8 cellular contexts compared by ENCODE assay signal in genomic region chr3:9916734-9917680, GRCh38. TPM values are rescaled to one million over a fixed set of nuclear protein-coding genes. Genes with fewer than 3 reads are reported as not detected.
DNase-seq lines count a peak whose midpoint lies in the region; ATAC-seq, FAIRE-seq and TF ChIP-seq lines count a peak whose summit lies in the region.

A gene with protein sequence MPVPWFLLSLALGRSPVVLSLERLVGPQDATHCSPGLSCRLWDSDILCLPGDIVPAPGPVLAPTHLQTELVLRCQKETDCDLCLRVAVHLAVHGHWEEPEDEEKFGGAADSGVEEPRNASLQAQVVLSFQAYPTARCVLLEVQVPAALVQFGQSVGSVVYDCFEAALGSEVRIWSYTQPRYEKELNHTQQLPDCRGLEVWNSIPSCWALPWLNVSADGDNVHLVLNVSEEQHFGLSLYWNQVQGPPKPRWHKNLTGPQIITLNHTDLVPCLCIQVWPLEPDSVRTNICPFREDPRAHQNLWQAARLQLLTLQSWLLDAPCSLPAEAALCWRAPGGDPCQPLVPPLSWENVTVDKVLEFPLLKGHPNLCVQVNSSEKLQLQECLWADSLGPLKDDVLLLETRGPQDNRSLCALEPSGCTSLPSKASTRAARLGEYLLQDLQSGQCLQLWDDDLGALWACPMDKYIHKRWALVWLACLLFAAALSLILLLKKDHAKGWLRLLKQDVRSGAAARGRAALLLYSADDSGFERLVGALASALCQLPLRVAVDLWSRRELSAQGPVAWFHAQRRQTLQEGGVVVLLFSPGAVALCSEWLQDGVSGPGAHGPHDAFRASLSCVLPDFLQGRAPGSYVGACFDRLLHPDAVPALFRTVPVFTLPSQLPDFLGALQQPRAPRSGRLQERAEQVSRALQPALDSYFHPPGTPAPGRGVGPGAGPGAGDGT (plus strand): TSS chr3:9917098. CDS start chr3:9917316, 218 bp downstream.

- H3K27ac Mint-ChIP-seq in activated CD8-positive, alpha-beta T cell treated with anti-CD3 and anti-CD28 coated beads, Interleukin-2, amount 10 ng/mL, durations not matched to agents 7 days and 5 days: no peak within 1 kb of the TSS
- no peak within 1 kb of the TSS for H3K27ac Mint-ChIP-seq in stimulated activated effector memory CD8-positive, alpha-beta T cell treated with anti-CD3 and anti-CD28 coated beads, Interleukin-12 subunit alpha, Interleukin-12 subunit beta, amount 100 ng/mL, for 72 hours

- peak within 1 kb of the TSS; percentile 16 for H3K27ac ChIP-seq in endothelial cell of umbilical vein (ENCODE audit: insufficient read depth, low read depth, low read length)

- CTCF ChIA-PET in activated CD8-positive, alpha-beta T cell treated with anti-CD3 and anti-CD28 coated beads, Interleukin-2, amount 10 ng/mL, durations not matched to agents 7 days and 5 days (lab: Charles Lee): interaction anchor here (1.0 to 1.8 kb wide), 3 partner anchors 15 to 68 kb away, joined by 3 to 8 read pairs (median 3); no protein-coding TSS in a partner anchor
- CTCF ChIA-PET in endothelial cell of umbilical vein (lab: Charles Lee): interaction anchor here (1.1 to 2.8 kb wide), 4 partner anchors 14 to 68 kb away, joined by 4 to 11 read pairs (median 6); no protein-coding TSS in a partner anchor

- TF ChIP-seq CTCF in GM12865 (IDR thresholded peaks at IDR 0.05; ENCODE audit: insufficient read depth, low read depth, low read length, missing control alignments) (no peak), endothelial cell of umbilical vein (IDR thresholded peaks at IDR 0.05; ENCODE audit: extremely low read depth in 1 of 2, insufficient read depth in 1 of 2, low read depth in 1 of 2, low read length in 2 of 2) (no peak)

- peak within 1 kb of the TSS; percentile 64 for H3K4me3 Mint-ChIP-seq in activated CD8-positive, alpha-beta T cell treated with anti-CD3 and anti-CD28 coated beads, Interleukin-2, amount 10 ng/mL, durations not matched to agents 7 days and 5 days
- peak within 1 kb of the TSS; percentile 64 for H3K4me3 Mint-ChIP-seq in stimulated activated effector memory CD8-positive, alpha-beta T cell treated with anti-CD3 and anti-CD28 coated beads, Interleukin-12 subunit alpha, Interleukin-12 subunit beta, amount 100 ng/mL, for 72 hours

- peaks cover 13% of the 10 kb centered on the region for H3K4me1 ChIP-seq in endothelial cell of umbilical vein (ENCODE audit: control insufficient read depth, extremely low read depth, insufficient read depth, low read length)

- H3K36me3 Mint-ChIP-seq in activated CD8-positive, alpha-beta T cell treated with anti-CD3 and anti-CD28 coated beads, Interleukin-2, amount 10 ng/mL, durations not matched to agents 7 days and 5 days (ENCODE audit: low read depth): no peaks in the 10 kb centered on the region
- peaks cover 9% of the 10 kb centered on the region for H3K36me3 Mint-ChIP-seq in stimulated activated effector memory CD8-positive, alpha-beta T cell treated with anti-CD3 and anti-CD28 coated beads, Interleukin-12 subunit alpha, Interleukin-12 subunit beta, amount 100 ng/mL, for 72 hours

- H3K36me3 ChIP-seq in endothelial cell of umbilical vein (ENCODE audit: control insufficient read depth in 2 of 2, extremely low read depth in 1 of 2, insufficient read depth in 2 of 2, low read length in 2 of 2): no peaks in the 10 kb centered on the region

- intact Hi-C loops in endothelial cell of umbilical vein (cut with micrococcal nuclease): loop anchor here (1.0 to 2.0 kb wide), 4 partner anchors 15 to 124 kb away; partner anchors contain the start of genes ARPC4, IL17RE, RPUSD3 and TADA3

- peak; percentile 38 for TF ChIP-seq POLR2A in endothelial cell of umbilical vein (IDR thresholded peaks at IDR 0.05; ENCODE audit: low read depth, low read length)

- DNase-seq in GM12865 (ENCODE audit: low read depth) (no peak), NCI-H2196 (lab: John Stamatoyannopoulos, UW; ENCODE audit: unreplicated experiment) (peak; percentile 72), endothelial cell of umbilical vein (ENCODE audit: low read depth, low spot score) (peak; percentile 77), medulla oblongata (ENCODE audit: extremely low spot score) (peak; percentile 77)
- no peak for DNase-seq in activated CD8-positive, alpha-beta T cell treated with anti-CD3 and anti-CD28 coated beads, Interleukin-2, amount 10 ng/mL, durations not matched to agents 7 days and 5 days
- DNase-seq in stimulated activated effector memory CD8-positive, alpha-beta T cell treated with anti-CD3 and anti-CD28 coated beads, Interleukin-12 subunit alpha, Interleukin-12 subunit beta, amount 100 ng/mL, for 72 hours (ENCODE audit: low spot score in 2 of 2): no peak
- DNase-seq in activated CD4-positive, CD25-positive, alpha-beta regulatory T cell treated with anti-CD3 and anti-CD28 coated beads, Interleukin-2, amount 50 U/mL, for 72 hours: no peak

- BruUV-seq in endothelial cell of umbilical vein (replicated peaks; lab: Mats Ljungman, UMichigan): TSS peak; percentile 41

- H4K20me1 ChIP-seq in endothelial cell of umbilical vein (replicated peaks; ENCODE audit: control insufficient read depth, extremely low read depth, insufficient read depth, low read length): no peaks in the 10 kb centered on the region

- H3K9ac ChIP-seq in endothelial cell of umbilical vein (replicated peaks; ENCODE audit: extremely low read depth, insufficient read depth, low read length): peak within 1 kb of the TSS; percentile 45

- H3K27me3 Mint-ChIP-seq in activated CD8-positive, alpha-beta T cell treated with anti-CD3 and anti-CD28 coated beads, Interleukin-2, amount 10 ng/mL, durations not matched to agents 7 days and 5 days (ENCODE audit: low read depth): peaks cover 3% of the 10 kb centered on the region

- H3K9me3 ChIP-seq in endothelial cell of umbilical vein (replicated peaks; ENCODE audit: control insufficient read depth, insufficient read depth, low read length): no peaks in the 10 kb centered on the region

- H3K9me3 Mint-ChIP-seq in activated CD8-positive, alpha-beta T cell treated with anti-CD3 and anti-CD28 coated beads, Interleukin-2, amount 10 ng/mL, durations not matched to agents 7 days and 5 days (ENCODE audit: insufficient read depth): no peaks in the 10 kb centered on the region
- no peaks in the 10 kb centered on the region for H3K9me3 Mint-ChIP-seq in stimulated activated effector memory CD8-positive, alpha-beta T cell treated with anti-CD3 and anti-CD28 coated beads, Interleukin-12 subunit alpha, Interleukin-12 subunit beta, amount 100 ng/mL, for 72 hours

- peak within 1 kb of the TSS; percentile 80 for H2AFZ ChIP-seq in endothelial cell of umbilical vein (ENCODE audit: low read depth, low read length)

- no peaks in the 10 kb centered on the region for H3K79me2 ChIP-seq in endothelial cell of umbilical vein (ENCODE audit: control insufficient read depth, insufficient read depth, low read length)

- H3K4me1 Mint-ChIP-seq in activated CD8-positive, alpha-beta T cell treated with anti-CD3 and anti-CD28 coated beads, Interleukin-2, amount 10 ng/mL, durations not matched to agents 7 days and 5 days (ENCODE audit: low read depth): peaks cover 17% of the 10 kb centered on the region
- H3K4me1 Mint-ChIP-seq in stimulated activated effector memory CD8-positive, alpha-beta T cell treated with anti-CD3 and anti-CD28 coated beads, Interleukin-12 subunit alpha, Interleukin-12 subunit beta, amount 100 ng/mL, for 72 hours: peaks cover 21% of the 10 kb centered on the region

- H3K4me2 ChIP-seq in endothelial cell of umbilical vein (ENCODE audit: insufficient read depth, low read length): peak within 1 kb of the TSS; percentile 73

- FAIRE-seq in endothelial cell of umbilical vein (lab: Jason Lieb, UNC): peak; percentile 88

- ATAC-seq in activated CD8-positive, alpha-beta T cell treated with anti-CD3 and anti-CD28 coated beads, Interleukin-2, amount 10 ng/mL, durations not matched to agents 7 days and 5 days: peak; percentile 39
- ATAC-seq in stimulated activated effector memory CD8-positive, alpha-beta T cell treated with anti-CD3 and anti-CD28 coated beads, Interleukin-12 subunit alpha, Interleukin-12 subunit beta, amount 100 ng/mL, for 72 hours: peak; percentile 69
- ATAC-seq in GM18511 (IDR thresholded peaks at IDR 0.05; ENCODE audit: unreplicated experiment): no peak

- H3K4me3 ChIP-seq in GM12865 (ENCODE audit: low read depth, low read length) (peak within 1 kb of the TSS; percentile 39), endothelial cell of umbilical vein (replicated peaks in 1 of 3; ENCODE audit: insufficient read depth in 1 of 3, low read depth in 1 of 3, low read length in 3 of 3) (peak within 1 kb of the TSS in 2 of 3 experiments; percentile 37 to 39)

- POLR2A ChIA-PET in activated CD8-positive, alpha-beta T cell treated with anti-CD3 and anti-CD28 coated beads, Interleukin-2, amount 10 ng/mL, durations not matched to agents 7 days and 5 days (lab: Charles Lee): interaction anchor here (2.1 kb wide), 1 partner anchor 15 kb away, joined by 11 read pairs; the partner anchor contains the start of gene IL17RE
- POLR2A ChIA-PET in endothelial cell of umbilical vein (lab: Charles Lee): interaction anchor here (0.6 kb wide), 1 partner anchor 1558 kb away, joined by 3 read pairs; no protein-coding TSS in a partner anchor

- dilution Hi-C loops in endothelial cell of umbilical vein (cut with MboI; ENCODE audit: extremely low pct_ligation_motif_present, low sequenced_read_pairs): no loop called here

- H3K27me3 ChIP-seq in endothelial cell of umbilical vein (ENCODE audit: control insufficient read depth in 2 of 2, insufficient read depth in 2 of 2, low read length in 2 of 2): no peaks in the 10 kb centered on the region

- no peaks in the 10 kb centered on the region for H3K9me1 ChIP-seq in endothelial cell of umbilical vein (replicated peaks; ENCODE audit: control insufficient read depth, extremely low read depth, insufficient read depth, low read length)

TF ChIP-seq in endothelial cell of umbilical vein, 7 proteins besides CTCF, POLR2A, EP300 and RAD21:
- TF ChIP-seq, protein P1, sequence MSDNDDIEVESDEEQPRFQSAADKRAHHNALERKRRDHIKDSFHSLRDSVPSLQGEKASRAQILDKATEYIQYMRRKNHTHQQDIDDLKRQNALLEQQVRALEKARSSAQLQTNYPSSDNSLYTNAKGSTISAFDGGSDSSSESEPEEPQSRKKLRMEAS (IDR thresholded peaks at IDR 0.05; ENCODE audit: insufficient read depth, insufficient read length): no peak
- TF ChIP-seq POLR2AphosphoS5 (IDR thresholded peaks at IDR 0.05; ENCODE audit: insufficient read depth, low read depth, low read length): peak; percentile 32

RNA-seq across cellular contexts. Expression of the gene that starts here (rescaled TPM):
- under 1 TPM; 0.42 to 0.55 TPM for total RNA-seq in activated CD8-positive, alpha-beta T cell treated with anti-CD3 and anti-CD28 coated beads, Interleukin-2, amount 10 ng/mL, durations not matched to agents 7 days and 5 days
- total RNA-seq in endothelial cell of umbilical vein: 16.7 and 19.9 TPM in 2 replicates
- 18.7 and 22.3 TPM in 2 replicates for polyA plus RNA-seq in endothelial cell of umbilical vein
- 13.8 and 17.6 TPM in 2 replicates for polyA plus RNA-seq in endothelial cell of umbilical vein (2011; cell fraction: cytosol; rRNA removed)
- 36.8 and 44.8 TPM in 2 replicates for polyA plus RNA-seq in endothelial cell of umbilical vein (2011; cell fraction: nucleus; rRNA removed)
- polyA plus RNA-seq in endothelial cell of umbilical vein (2012): 10.6 and 12.5 TPM in 2 replicates
- 13.9 and 16.5 TPM in 2 replicates for polyA minus RNA-seq in endothelial cell of umbilical vein
- polyA minus RNA-seq in endothelial cell of umbilical vein (2011; cell fraction: cytosol; rRNA and poly(A)+ RNA removed): 21.0 TPM
- 9.9 and 13.4 TPM in 2 replicates for polyA minus RNA-seq in endothelial cell of umbilical vein (2011; cell fraction: nucleus; rRNA and poly(A)+ RNA removed)

Comparison
In these comparisons a context has a peak if more than half of its experiments do, and no peak if none do; other contexts are left out.
1. RNA of the gene that starts here (total RNA-seq): 16.7 to 19.9 TPM in endothelial cell of umbilical vein; 0.42 to 0.55 TPM in activated CD8-positive, alpha-beta T cell treated with anti-CD3 and anti-CD28 coated beads, Interleukin-2, amount 10 ng/mL, durations not matched to agents 7 days and 5 days; every median in the first group is over 10 times any median in the second.
2. Peak in ATAC-seq in activated CD8-positive, alpha-beta T cell treated with anti-CD3 and anti-CD28 coated beads, Interleukin-2, amount 10 ng/mL, durations not matched to agents 7 days and 5 days; RNA of the gene not detected or under 1 TPM.
3. DNase-seq: peak in NCI-H2196 (single experiment), endothelial cell of umbilical vein (single experiment) and medulla oblongata (single experiment); none in GM12865 (single experiment), activated CD8-positive, alpha-beta T cell treated with anti-CD3 and anti-CD28 coated beads, Interleukin-2, amount 10 ng/mL, durations not matched to agents 7 days and 5 days (single experiment), stimulated activated effector memory CD8-positive, alpha-beta T cell treated with anti-CD3 and anti-CD28 coated beads, Interleukin-12 subunit alpha, Interleukin-12 subunit beta, amount 100 ng/mL, for 72 hours (0 of 2) and activated CD4-positive, CD25-positive, alpha-beta regulatory T cell treated with anti-CD3 and anti-CD28 coated beads, Interleukin-2, amount 50 U/mL, for 72 hours (single experiment).